9 cellular contexts compared by ENCODE assay signal in genomic region chr7:79820387-79820786, GRCh38.
DNase-seq lines count a peak whose midpoint lies in the region; TF ChIP-seq lines count a peak whose summit lies in the region.
"Had no signal": no experiment of that assay in that cellular context is flagged by ENCODE, and none has a peak within 500 bp of the region (broad histone marks: within the 10 kb centered on the region; RNA-seq: fewer than 3 reads in every experiment).

No MANE protein-coding gene starts in this region.

- H3K4me3 Mint-ChIP-seq in activated T-cell treated with anti-CD3 and anti-CD28 coated beads, Interleukin-2, amount 50 U/mL, for 24 hours: no peak overlapping the region

- no peaks in the 10 kb centered on the region for H3K4me1 Mint-ChIP-seq in activated T-cell treated with anti-CD3 and anti-CD28 coated beads, Interleukin-2, amount 50 U/mL, for 24 hours (ENCODE audit: low read depth)

- H3K27me3 Mint-ChIP-seq in activated T-cell treated with anti-CD3 and anti-CD28 coated beads, Interleukin-2, amount 50 U/mL, for 24 hours: no peaks in the 10 kb centered on the region

- no peaks in the 10 kb centered on the region for H3K36me3 Mint-ChIP-seq in activated T-cell treated with anti-CD3 and anti-CD28 coated beads, Interleukin-2, amount 50 U/mL, for 24 hours (ENCODE audit: low read depth)

- peak; percentile 72 for DNase-seq in DMS153 (lab: John Stamatoyannopoulos, UW)
- DNase-seq in NCI-H2107 treated with DMSO at 0.1 percent for 48 hours (lab: John Stamatoyannopoulos, UW; ENCODE audit: unreplicated experiment): peak; percentile 57
- DNase-seq in choroid plexus epithelial cell (ENCODE audit: low read depth): peak; percentile 96
- DNase-seq in myocyte (ENCODE audit: low read depth): peak; percentile 67
- DNase-seq in activated T-cell treated with anti-CD3 and anti-CD28 coated beads, Interleukin-2, amount 50 U/mL, for 24 hours: no peak
- no peak for DNase-seq in activated CD4-positive, alpha-beta T cell treated with anti-CD3 and anti-CD28 coated beads, Interleukin-2, amount 50 U/mL, for 4 hours
- no peak for DNase-seq in GM19238 (ENCODE audit: insufficient read length, low spot score)
- DNase-seq in activated naive CD4-positive, alpha-beta T cell treated with Interleukin-2 at 50 U/mL for 16 hours: no peak

- H3K9me3 Mint-ChIP-seq in activated T-cell treated with anti-CD3 and anti-CD28 coated beads, Interleukin-2, amount 50 U/mL, for 24 hours: no peaks in the 10 kb centered on the region

- TF ChIP-seq CTCF in choroid plexus epithelial cell (conservative IDR thresholded peaks at IDR 0.05; ENCODE audit: low read depth, low read length): no peak

- peak overlapping the region; percentile 34 for H3K4me3 ChIP-seq in choroid plexus epithelial cell (ENCODE audit: low read depth, low read length)
- H3K4me3 ChIP-seq: thoracic aorta had no signal

- H3K27ac Mint-ChIP-seq in activated T-cell treated with anti-CD3 and anti-CD28 coated beads, Interleukin-2, amount 50 U/mL, for 24 hours: no peak overlapping the region

Comparison
In these comparisons a context has a peak if more than half of its experiments do, and no peak if none do; other contexts are left out.
1. DNase-seq: peak in DMS153 (single experiment), NCI-H2107 treated with DMSO at 0.1 percent for 48 hours (single experiment), choroid plexus epithelial cell (single experiment) and myocyte (single experiment); none in activated T-cell treated with anti-CD3 and anti-CD28 coated beads, Interleukin-2, amount 50 U/mL, for 24 hours (single experiment), activated CD4-positive, alpha-beta T cell treated with anti-CD3 and anti-CD28 coated beads, Interleukin-2, amount 50 U/mL, for 4 hours (0 of 2), GM19238 (single experiment) and activated naive CD4-positive, alpha-beta T cell treated with Interleukin-2 at 50 U/mL for 16 hours (single experiment).